1 cellular context compared by ENCODE assay signal in the genomic region with DNA sequence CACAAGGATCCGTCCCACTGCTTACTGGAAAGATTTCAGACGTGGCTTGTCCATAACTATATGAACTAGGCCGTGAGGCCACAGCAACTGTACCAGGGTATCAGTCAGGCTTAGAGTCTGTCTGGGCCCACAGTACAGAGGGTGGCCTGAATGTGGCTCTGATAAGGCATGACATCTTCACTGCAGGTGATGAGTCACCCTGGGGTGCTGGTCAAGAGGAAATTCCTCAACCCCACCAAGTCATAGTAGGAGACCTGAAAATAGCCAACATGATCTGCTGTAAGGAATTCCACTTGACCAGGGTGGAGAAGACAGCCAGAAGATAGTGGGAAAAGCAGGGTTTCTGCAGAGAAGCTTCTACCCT.
TF ChIP-seq lines count a peak whose summit lies in the region.

No MANE protein-coding gene starts in this region.

TF ChIP-seq in SK-N-SH, 30 proteins besides CTCF, POLR2A, EP300 and RAD21 (continued from another document):
- TF ChIP-seq, protein P1, sequence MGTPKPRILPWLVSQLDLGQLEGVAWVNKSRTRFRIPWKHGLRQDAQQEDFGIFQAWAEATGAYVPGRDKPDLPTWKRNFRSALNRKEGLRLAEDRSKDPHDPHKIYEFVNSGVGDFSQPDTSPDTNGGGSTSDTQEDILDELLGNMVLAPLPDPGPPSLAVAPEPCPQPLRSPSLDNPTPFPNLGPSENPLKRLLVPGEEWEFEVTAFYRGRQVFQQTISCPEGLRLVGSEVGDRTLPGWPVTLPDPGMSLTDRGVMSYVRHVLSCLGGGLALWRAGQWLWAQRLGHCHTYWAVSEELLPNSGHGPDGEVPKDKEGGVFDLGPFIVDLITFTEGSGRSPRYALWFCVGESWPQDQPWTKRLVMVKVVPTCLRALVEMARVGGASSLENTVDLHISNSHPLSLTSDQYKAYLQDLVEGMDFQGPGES (IDR thresholded peaks at IDR 0.05; ENCODE audit: low read depth, low read length) = no peak
- no peak for TF ChIP-seq YY1 (IDR thresholded peaks at IDR 0.05; ENCODE audit: low read depth)
- no peak for TF ChIP-seq FOXJ3 (CRISPR knock-in tag; IDR thresholded peaks at IDR 0.05)
- TF ChIP-seq RXRA (IDR thresholded peaks at IDR 0.05; ENCODE audit: borderline replicate concordance, low read depth) = no peak
- no peak for TF ChIP-seq SMC3 (IDR thresholded peaks at IDR 0.05; ENCODE audit: low read depth, low read length)
- no peak for TF ChIP-seq USF2 (IDR thresholded peaks at IDR 0.05; ENCODE audit: borderline replicate concordance, low read depth, low read length)
